Comparison of ENCODE assay signal across 34 cellular contexts in genomic region chr3:50510325-50510724, GRCh38. TPM values are rescaled to one million over a fixed set of nuclear protein-coding genes. Genes with fewer than 3 reads are reported as not detected.
"Had no signal": no experiment of that assay in that cellular context is flagged by ENCODE, and none has a peak within 500 bp of the region (broad histone marks: within the 10 kb centered on the region; RNA-seq: fewer than 3 reads in every experiment).

No MANE protein-coding gene starts in this region.

- H3K4me1 Mint-ChIP-seq: activated CD4-positive, alpha-beta T cell treated with anti-CD3 and anti-CD28 coated beads, Interleukin-2, amount 10 ng/mL, durations not matched to agents 7 days and 5 days; activated naive CD4-positive, alpha-beta T cell treated with anti-CD3 and anti-CD28 coated beads, Interleukin-2, amount 10 ng/mL, durations not matched to agents 7 days and 5 days; activated naive CD8-positive, alpha-beta T cell treated with anti-CD3 and anti-CD28 coated beads, Interleukin-2, amount 50 U/mL, for 24 hours had no signal

- H3K9me3 Mint-ChIP-seq: activated CD4-positive, alpha-beta T cell treated with anti-CD3 and anti-CD28 coated beads, Interleukin-2, amount 10 ng/mL, durations not matched to agents 7 days and 5 days; activated naive CD4-positive, alpha-beta T cell treated with anti-CD3 and anti-CD28 coated beads, Interleukin-2, amount 10 ng/mL, durations not matched to agents 7 days and 5 days; activated naive CD8-positive, alpha-beta T cell treated with anti-CD3 and anti-CD28 coated beads, Interleukin-2, amount 50 U/mL, for 24 hours; activated T-cell treated with anti-CD3 and anti-CD28 coated beads, Interleukin-2, amount 50 U/mL, for 24 hours had no signal

- H2AFZ ChIP-seq: PC-9 had no signal

- H3K36me3 ChIP-seq: WERI-Rb-1 had no signal

- H3K4me3 ChIP-seq: K562, PC-9 had no signal

- DNase-seq: activated CD4-positive, alpha-beta T cell treated with anti-CD3 and anti-CD28 coated beads, Interleukin-2, amount 10 ng/mL, durations not matched to agents 7 days and 5 days; activated CD4-positive, alpha-beta T cell treated with anti-CD3 and anti-CD28 coated beads, Interleukin-2, amount 50 U/mL, for 48 hours; activated CD8-positive, alpha-beta T cell treated with anti-CD3 and anti-CD28 coated beads, Interleukin-2, amount 10 ng/mL, durations not matched to agents 7 days and 5 days; activated naive CD4-positive, alpha-beta T cell treated with anti-CD3 and anti-CD28 coated beads, Interleukin-2, amount 10 ng/mL, durations not matched to agents 7 days and 5 days; activated naive CD8-positive, alpha-beta T cell treated with anti-CD3 and anti-CD28 coated beads, Interleukin-2, amount 50 U/mL, for 24 hours; activated T-cell treated with anti-CD3 and anti-CD28 coated beads, Interleukin-2, amount 50 U/mL, for 24 hours; anterior cingulate cortex; caudate nucleus; cerebellar nuclear complex; NCI-H1048; NCI-H1105 treated with DMSO at 0.1 percent for 48 hours; NCI-H1436 treated with DMSO at 0.1 percent for 48 hours; NCI-H187; NCI-H2029 treated with DMSO at 0.1 percent for 48 hours; NCI-H2107; NCI-H2171; NCI-H510A; NCI-H526; NCI-H748 treated with DMSO at 0.1 percent for 48 hours; NK-92 treated with Interleukin-12 subunit alpha and Interleukin-12 subunit beta, amount 100 ng/mL, for 24 hours; PC-9; SIG-M5; SW 1271; T-helper 1 cell; T-helper 2 cell; T-helper 9 cell; WERI-Rb-1 had no signal

- H3K27ac Mint-ChIP-seq: activated CD4-positive, alpha-beta T cell treated with anti-CD3 and anti-CD28 coated beads, Interleukin-2, amount 10 ng/mL, durations not matched to agents 7 days and 5 days; activated CD8-positive, alpha-beta T cell treated with anti-CD3 and anti-CD28 coated beads, Interleukin-2, amount 10 ng/mL, durations not matched to agents 7 days and 5 days; activated naive CD4-positive, alpha-beta T cell treated with anti-CD3 and anti-CD28 coated beads, Interleukin-2, amount 10 ng/mL, durations not matched to agents 7 days and 5 days; activated naive CD8-positive, alpha-beta T cell; activated naive CD8-positive, alpha-beta T cell treated with anti-CD3 and anti-CD28 coated beads, Interleukin-2, amount 50 U/mL, for 24 hours; activated T-cell treated with anti-CD3 and anti-CD28 coated beads, Interleukin-2, amount 50 U/mL, for 24 hours had no signal

- H3K27me3 Mint-ChIP-seq: activated naive CD8-positive, alpha-beta T cell; activated naive CD8-positive, alpha-beta T cell treated with anti-CD3 and anti-CD28 coated beads, Interleukin-2, amount 50 U/mL, for 24 hours; activated T-cell treated with anti-CD3 and anti-CD28 coated beads, Interleukin-2, amount 50 U/mL, for 24 hours had no signal

- H3K27ac ChIP-seq: PC-9, RWPE1, WERI-Rb-1 had no signal

- ATAC-seq: activated CD8-positive, alpha-beta T cell treated with anti-CD3 and anti-CD28 coated beads, Interleukin-2, amount 10 ng/mL, durations not matched to agents 7 days and 5 days; activated naive CD8-positive, alpha-beta T cell treated with anti-CD3 and anti-CD28 coated beads, Interleukin-2, amount 50 U/mL, for 24 hours; Right ventricle myocardium inferior had no signal

- H3K4me2 ChIP-seq: PC-9 had no signal

- H3K36me3 Mint-ChIP-seq: activated naive CD4-positive, alpha-beta T cell treated with anti-CD3 and anti-CD28 coated beads, Interleukin-2, amount 10 ng/mL, durations not matched to agents 7 days and 5 days; activated naive CD8-positive, alpha-beta T cell; brain had no signal

- H3K4me3 Mint-ChIP-seq: activated CD4-positive, alpha-beta T cell treated with anti-CD3 and anti-CD28 coated beads, Interleukin-2, amount 10 ng/mL, durations not matched to agents 7 days and 5 days; activated CD8-positive, alpha-beta T cell treated with anti-CD3 and anti-CD28 coated beads, Interleukin-2, amount 10 ng/mL, durations not matched to agents 7 days and 5 days; activated naive CD4-positive, alpha-beta T cell treated with anti-CD3 and anti-CD28 coated beads, Interleukin-2, amount 10 ng/mL, durations not matched to agents 7 days and 5 days; activated naive CD8-positive, alpha-beta T cell; activated naive CD8-positive, alpha-beta T cell treated with anti-CD3 and anti-CD28 coated beads, Interleukin-2, amount 50 U/mL, for 24 hours; activated T-cell treated with anti-CD3 and anti-CD28 coated beads, Interleukin-2, amount 50 U/mL, for 24 hours; brain had no signal

RNA-seq across cellular contexts. Expression of gene CACNA2D2, which starts 6.9 kb away (rescaled TPM):
- total RNA-seq: bronchial epithelial cell, MCF 10A, PC-9 had no signal
